Comparison of ENCODE assay signal across 12 cellular contexts in genomic region chr3:119500265-119500664, GRCh38. TPM values are rescaled to one million over a fixed set of nuclear protein-coding genes. Genes with fewer than 3 reads are reported as not detected.
DNase-seq lines count a peak whose midpoint lies in the region; ATAC-seq and TF ChIP-seq lines count a peak whose summit lies in the region.
"Had no signal": no experiment of that assay in that cellular context is flagged by ENCODE, and none has a peak within 500 bp of the region (broad histone marks: within the 10 kb centered on the region; RNA-seq: fewer than 3 reads in every experiment).

No MANE protein-coding gene starts in this region.

- peaks cover 48% of the 10 kb centered on the region for H3K79me2 ChIP-seq in HCT116 (ENCODE audit: insufficient read depth, low read length)

- peaks cover 22 to 43% (median 30%) of the 10 kb centered on the region in 10 experiments for H3K4me1 ChIP-seq in BLaER1 treated with 17β-estradiol and CSF1 and Interleukin-3, amounts not matched to agents 10 nM and 100 nM
- H3K4me1 ChIP-seq in HCT116 (ENCODE audit: control insufficient read depth in 1 of 2, insufficient read depth in 2 of 2, low read length in 2 of 2) (peaks cover 7 to 16% of the 10 kb centered on the region in 2 experiments; a peak in 2 of 4 replicates), adipocyte (ENCODE audit: control insufficient read depth, insufficient read depth, low read length) (peaks cover 28% of the 10 kb centered on the region), muscle layer of duodenum (ENCODE audit: control insufficient read depth in 1 of 2, insufficient read depth in 2 of 2, low read length in 2 of 2) (peaks cover 12 to 24% of the 10 kb centered on the region in 2 donors)

- ATAC-seq in HCT116, result no peak
- no peak for ATAC-seq in GM21825 (IDR thresholded peaks at IDR 0.05; ENCODE audit: unreplicated experiment)
- no peak for ATAC-seq in GM21528 (IDR thresholded peaks at IDR 0.05; ENCODE audit: low FRiP score, unreplicated experiment)

- no peaks in the 10 kb centered on the region for H4K20me1 ChIP-seq in BLaER1 treated with 17β-estradiol and CSF1 and Interleukin-3, amounts not matched to agents 10 nM and 100 nM
- H4K20me1 ChIP-seq in HCT116 (ENCODE audit: insufficient read depth), result no peaks in the 10 kb centered on the region

- no peak for TF ChIP-seq POLR2A in HCT116 (IDR thresholded peaks at IDR 0.05; ENCODE audit: borderline replicate concordance, extremely low read depth, insufficient read depth, insufficient read length)

- peak overlapping the region in 5 of 11 experiments; percentile 16 to 96 (median 95); a peak in 8 of 22 replicates for H3K9ac ChIP-seq in BLaER1 treated with 17β-estradiol and CSF1 and Interleukin-3, amounts not matched to agents 10 nM and 100 nM
- H3K9ac ChIP-seq in HCT116 (ENCODE audit: low read length), result no peak overlapping the region
- H3K9ac ChIP-seq in adipocyte (ENCODE audit: low read length), result peak overlapping the region; percentile 96

- DNase-seq in HCT116 (ENCODE audit: low read depth, low spot score) (no peak), adipocyte (ENCODE audit: low read depth) (no peak), NCI-H1092 (lab: John Stamatoyannopoulos, UW) (no peak), NAMALWA (ENCODE audit: low spot score) (no peak)
- DNase-seq: activated CD4-positive, CD25-positive, alpha-beta regulatory T cell treated with anti-CD3 and anti-CD28 coated beads, Interleukin-2, amount 50 U/mL, for 72 hours; DMS79; Kasumi-1 had no signal

- BruUV-seq in HCT116 (replicated peaks; lab: Mats Ljungman, UMichigan), result no TSS peak

- no peaks in the 10 kb centered on the region for H3K27me3 ChIP-seq in BLaER1 treated with 17β-estradiol and CSF1 and Interleukin-3, amounts not matched to agents 10 nM and 100 nM
- H3K27me3 ChIP-seq in HCT116 (ENCODE audit: insufficient read depth, low read length), result no peaks in the 10 kb centered on the region
- no peaks in the 10 kb centered on the region for H3K27me3 ChIP-seq in adipocyte (replicated peaks; ENCODE audit: control insufficient read depth, insufficient read depth, low read length)
- H3K27me3 ChIP-seq in muscle layer of duodenum (ENCODE audit: low read depth, low read length), result no peaks in the 10 kb centered on the region

- POLR2A ChIA-PET in HCT116 (lab: Charles Lee), result no interaction called here

- CTCF ChIA-PET in HCT116 (lab: Charles Lee), result no interaction called here

- no peaks in the 10 kb centered on the region for H3K9me2 ChIP-seq in HCT116 (ENCODE audit: insufficient read depth)

- H3K4me3 ChIP-seq in BLaER1 treated with 17β-estradiol and CSF1 and Interleukin-3, amounts not matched to agents 10 nM and 100 nM, result peak overlapping the region in 3 of 10 experiments; percentile 13 to 85 (median 76); a peak in 2 of 20 replicates
- H3K4me3 ChIP-seq in HCT116 (replicated peaks in 1 of 2; ENCODE audit: low read depth in 1 of 2, low read length in 2 of 2), result peak overlapping the region in 1 of 2 experiments; percentile 81; a peak in 1 of 4 replicates
- peak overlapping the region; percentile 93 for H3K4me3 ChIP-seq in adipocyte (ENCODE audit: low read length)
- H3K4me3 ChIP-seq in muscle layer of duodenum (ENCODE audit: low read depth in 1 of 2, low read length in 2 of 2), result peak overlapping the region; percentile 32 to 94

- no peaks in the 10 kb centered on the region for H3K9me3 ChIP-seq in BLaER1 treated with 17β-estradiol and CSF1 and Interleukin-3, amounts not matched to agents 10 nM and 100 nM (replicated peaks in 1 of 11)
- no peaks in the 10 kb centered on the region for H3K9me3 ChIP-seq in HCT116 (ENCODE audit: control insufficient read depth in 1 of 2, insufficient read depth in 1 of 2, low read depth in 1 of 2, low read length in 2 of 2)
- no peaks in the 10 kb centered on the region for H3K9me3 ChIP-seq in adipocyte (ENCODE audit: control insufficient read depth, low read length)
- H3K9me3 ChIP-seq in muscle layer of duodenum (ENCODE audit: control insufficient read depth in 1 of 2, low read length in 2 of 2), result no peaks in the 10 kb centered on the region

- RAD21 ChIA-PET in HCT116 (lab: Charles Lee; ENCODE audit: low non-redundant PET in 1 of 2, low total read pairs in 2 of 2, uncharacterized antibody in 2 of 2, unreplicated experiment in 2 of 2), result no interaction called here

- intact Hi-C loops in HCT116 (cut with micrococcal nuclease), result no loop called here

- TF ChIP-seq RAD21 in HCT116 (IDR thresholded peaks at IDR 0.05; ENCODE audit: low read depth), result no peak

- no peak overlapping the region for H2AFZ ChIP-seq in HCT116 (ENCODE audit: low read depth, low read length, poor library complexity, severe bottlenecking)

- H3K4me2 ChIP-seq in BLaER1 treated with 17β-estradiol and CSF1 and Interleukin-3, amounts not matched to agents 10 nM and 100 nM, result peak overlapping the region; percentile 69 to 96 (median 86); a peak in 17 of 22 replicates
- H3K4me2 ChIP-seq in HCT116 (ENCODE audit: low read length), result peak overlapping the region; percentile 75; the same call in 1 of the 2 replicates

- TF ChIP-seq CTCF in HCT116 (IDR thresholded peaks at IDR 0.05 in 2 of 3, conservative IDR thresholded peaks at IDR 0.05 in 1 of 3; ENCODE audit: borderline replicate concordance in 1 of 3, insufficient read depth in 1 of 3, low read depth in 2 of 3, low read length in 2 of 3), result no peak

- H3K36me3 ChIP-seq in BLaER1 treated with 17β-estradiol and CSF1 and Interleukin-3, amounts not matched to agents 10 nM and 100 nM, result peaks cover 28 to 33% (median 31%) of the 10 kb centered on the region in 11 experiments
- H3K36me3 ChIP-seq in HCT116 (ENCODE audit: control insufficient read depth in 1 of 2, insufficient read depth in 2 of 2, low read length in 2 of 2) (peaks cover 5 to 6% of the 10 kb centered on the region in 2 experiments; a peak in 3 of 4 replicates), adipocyte (ENCODE audit: control insufficient read depth, insufficient read depth, low read length, severe bottlenecking) (peaks cover 19% of the 10 kb centered on the region), muscle layer of duodenum (ENCODE audit: control insufficient read depth in 1 of 2, insufficient read depth in 2 of 2, low read length in 2 of 2) (peaks cover 9 to 17% of the 10 kb centered on the region in 2 donors)

- 0 out of 22 replicates have a peak overlapping the region, but pooled peaks of 1 of the 11 experiments have one; percentile 96 for H3K27ac ChIP-seq in BLaER1 treated with 17β-estradiol and CSF1 and Interleukin-3, amounts not matched to agents 10 nM and 100 nM
- H3K27ac ChIP-seq in HCT116 (ENCODE audit: low read depth, low read length) (no peak overlapping the region), muscle layer of duodenum (ENCODE audit: low read length) (no peak overlapping the region)

TF ChIP-seq in HCT116, 20 proteins besides CTCF, POLR2A, EP300 and RAD21:
- TF ChIP-seq ATF3 (IDR thresholded peaks at IDR 0.05) (no peak), JUND (IDR thresholded peaks at IDR 0.05) (no peak), ELF1 (IDR thresholded peaks at IDR 0.05; ENCODE audit: borderline replicate concordance, low read depth) (no peak), EZH2phosphoT487 (IDR thresholded peaks at IDR 0.05; ENCODE audit: borderline replicate concordance) (no peak), ZNF274 (IDR thresholded peaks at IDR 0.05; ENCODE audit: low read depth, low read length) (no peak), EGR1 (IDR thresholded peaks at IDR 0.05; ENCODE audit: low read depth) (no peak), TCF7L2 (IDR thresholded peaks at IDR 0.05; ENCODE audit: borderline replicate concordance, extremely low read depth, insufficient read depth, insufficient read length) (no peak), ZFX (IDR thresholded peaks at IDR 0.05) (no peak), CBX3 (IDR thresholded peaks at IDR 0.05; ENCODE audit: low read depth) (no peak), YY1 (IDR thresholded peaks at IDR 0.05; ENCODE audit: extremely low read depth, insufficient replicate concordance, low read depth, low read length) (no peak)

RNA-seq across cellular contexts. Expression of gene TIMMDC1, which starts 1.9 kb away (rescaled TPM):
- 121 TPM for total RNA-seq in HCT116 (2021; ENCODE audit: unreplicated experiment)
- 46.2 and 60.3 TPM in 2 replicates for polyA plus RNA-seq in HCT116 (2012)

RNA-seq across cellular contexts. Expression of gene POGLUT1, which starts 31.5 kb away (rescaled TPM):
- 13.8 TPM for total RNA-seq in HCT116 (2021; ENCODE audit: unreplicated experiment)
- 5.8 and 8.5 TPM in 2 replicates for polyA plus RNA-seq in HCT116 (2012)

RNA-seq across cellular contexts. Expression of gene TMEM39A, which starts 36.9 kb away (rescaled TPM):
- 40.2 TPM for total RNA-seq in HCT116 (2021; ENCODE audit: unreplicated experiment)
- 38.7 and 48.4 TPM in 2 replicates for polyA plus RNA-seq in HCT116 (2012)

RNA-seq across cellular contexts. Expression of gene CD80, which starts 59.1 kb away (rescaled TPM):
- not detected for total RNA-seq in HCT116 (2021; ENCODE audit: unreplicated experiment)
- polyA plus RNA-seq in HCT116 (2012), result not detected in 2 replicates
- total RNA-seq: pulmonary artery endothelial cell had no signal
